8 cellular contexts compared by ENCODE assay signal in genomic region chr22:39808087-39808486, GRCh38.
A peak's percentile ranks its signal among the peaks of the same experiment; 100 is the strongest.
DNase-seq lines count a peak whose midpoint lies in the region; TF ChIP-seq lines count a peak whose summit lies in the region.

No MANE protein-coding gene starts in this region.

- no peak overlapping the region for H3K4me3 ChIP-seq in fibroblast of lung (replicated peaks in 1 of 4; ENCODE audit: control extremely low read depth in 1 of 4, insufficient read depth in 1 of 4, low read depth in 3 of 4, low read length in 4 of 4)

- TF ChIP-seq CTCF in fibroblast of lung (conservative IDR thresholded peaks at IDR 0.05 in 1 of 2, IDR thresholded peaks at IDR 0.05 in 1 of 2; ENCODE audit: low read depth in 1 of 2, low read length in 2 of 2), result peak; percentile 37 to 39

- H3K36me3 ChIP-seq in fibroblast of lung (ENCODE audit: control insufficient read depth, insufficient read depth, low read length), result no peaks in the 10 kb centered on the region

- no peak overlapping the region for H3K4me3 Mint-ChIP-seq in activated T-cell treated with anti-CD3 and anti-CD28 coated beads, Interleukin-2, amount 50 U/mL, for 24 hours

- H3K9me3 Mint-ChIP-seq in activated T-cell treated with anti-CD3 and anti-CD28 coated beads, Interleukin-2, amount 50 U/mL, for 24 hours, result no peaks in the 10 kb centered on the region

- no peak overlapping the region for H2AFZ ChIP-seq in fibroblast of lung (ENCODE audit: low read length)

- no peak overlapping the region for H3K9ac ChIP-seq in fibroblast of lung (ENCODE audit: insufficient read depth, low read length)

- H3K4me2 ChIP-seq in fibroblast of lung (ENCODE audit: extremely low read depth, insufficient read depth, low read length), result no peak overlapping the region

- H3K27ac ChIP-seq in fibroblast of lung (ENCODE audit: insufficient read depth, low read length), result no peak overlapping the region

- no peak overlapping the region for H3K27ac Mint-ChIP-seq in activated T-cell treated with anti-CD3 and anti-CD28 coated beads, Interleukin-2, amount 50 U/mL, for 24 hours

- no peaks in the 10 kb centered on the region for H3K9me3 ChIP-seq in fibroblast of lung (ENCODE audit: control insufficient read depth, insufficient read depth, low read depth, low read length)

- peak; percentile 8 for DNase-seq in activated T-cell treated with anti-CD3 and anti-CD28 coated beads for 1 hour (ENCODE audit: low read depth)
- DNase-seq in activated T-cell treated with anti-CD3 and anti-CD28 coated beads, Interleukin-2, amount 50 U/mL, for 24 hours, result no peak
- DNase-seq in RPMI8226, result peak; percentile 54
- DNase-seq in fibroblast of lung (ENCODE audit: low read depth in 2 of 2), result peak in 1 of 2 donors; percentile 11
- peak; percentile 4 for DNase-seq in stimulated activated CD8-positive, alpha-beta memory T cell treated with anti-CD3 and anti-CD28 coated beads, Interleukin-7, amount 100 ng/mL, for 24 hours (ENCODE audit: low read depth)
- no peak for DNase-seq in A172 (ENCODE audit: low spot score)
- no peak for DNase-seq in RKO (ENCODE audit: low spot score)
- DNase-seq in NCI-H1417 (lab: John Stamatoyannopoulos, UW), result no peak

- peaks cover 2% of the 10 kb centered on the region for H3K27me3 Mint-ChIP-seq in activated T-cell treated with anti-CD3 and anti-CD28 coated beads, Interleukin-2, amount 50 U/mL, for 24 hours

- peaks cover 15% of the 10 kb centered on the region for H3K27me3 ChIP-seq in fibroblast of lung (ENCODE audit: control insufficient read depth, insufficient read depth, low read length)

- H3K4me1 Mint-ChIP-seq in activated T-cell treated with anti-CD3 and anti-CD28 coated beads, Interleukin-2, amount 50 U/mL, for 24 hours (ENCODE audit: low read depth), result peaks cover 22% of the 10 kb centered on the region

- H3K36me3 Mint-ChIP-seq in activated T-cell treated with anti-CD3 and anti-CD28 coated beads, Interleukin-2, amount 50 U/mL, for 24 hours (ENCODE audit: low read depth), result no peaks in the 10 kb centered on the region

- H4K20me1 ChIP-seq in fibroblast of lung (ENCODE audit: control insufficient read depth, extremely low read depth, insufficient read depth, low read length), result no peaks in the 10 kb centered on the region

- H3K4me1 ChIP-seq in fibroblast of lung (ENCODE audit: control insufficient read depth, extremely low read depth, insufficient read depth, low read length), result no peaks in the 10 kb centered on the region

- no peaks in the 10 kb centered on the region for H3K79me2 ChIP-seq in fibroblast of lung (ENCODE audit: control insufficient read depth, insufficient read depth, low read length)

Comparison
In these comparisons a context has a peak if more than half of its experiments do, and no peak if none do; other contexts are left out.
1. DNase-seq: peak in activated T-cell treated with anti-CD3 and anti-CD28 coated beads for 1 hour (single experiment), RPMI8226 (single experiment) and stimulated activated CD8-positive, alpha-beta memory T cell treated with anti-CD3 and anti-CD28 coated beads, Interleukin-7, amount 100 ng/mL, for 24 hours (single experiment); none in activated T-cell treated with anti-CD3 and anti-CD28 coated beads, Interleukin-2, amount 50 U/mL, for 24 hours (single experiment), A172 (single experiment), RKO (single experiment) and NCI-H1417 (0 of 3).